In the genomic region with DNA sequence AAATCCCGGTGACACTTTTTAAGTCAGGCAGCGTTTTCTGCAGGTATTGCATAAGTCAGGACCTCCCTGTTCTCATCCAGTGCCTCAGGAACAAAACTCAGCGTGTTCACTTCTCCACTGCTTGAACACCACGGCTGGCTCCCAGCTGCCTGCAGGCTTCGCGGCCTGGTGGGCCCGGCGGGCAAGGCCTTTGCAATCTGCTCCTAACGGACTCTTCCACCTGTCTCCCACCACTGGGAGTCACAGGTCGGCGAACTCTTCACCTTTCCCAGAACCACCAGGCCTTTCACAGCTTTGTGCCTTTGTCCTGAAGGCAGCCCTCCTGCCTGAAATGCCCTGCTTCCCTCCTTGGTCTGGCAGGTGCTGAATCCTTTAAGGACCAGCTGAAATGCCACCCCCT, we compare ENCODE assay signal across 26 cellular contexts. TPM values are rescaled to one million over a fixed set of nuclear protein-coding genes. Genes with fewer than 3 reads are reported as not detected.
"Had no signal": no experiment of that assay in that cellular context is flagged by ENCODE, and none has a peak within 500 bp of the region (broad histone marks: within the 10 kb centered on the region; RNA-seq: fewer than 3 reads in every experiment).

No MANE protein-coding gene starts in this region.

- H3K9me3 Mint-ChIP-seq: activated CD4-positive, alpha-beta memory T cell treated with anti-CD3 and anti-CD28 coated beads, Interleukin-2, amount 10 ng/mL, durations not matched to agents 7 days and 5 days; activated naive CD4-positive, alpha-beta T cell treated with anti-CD3 and anti-CD28 coated beads for 36 hours; activated naive CD8-positive, alpha-beta T cell treated with anti-CD3 and anti-CD28 coated beads, Interleukin-2, amount 10 ng/mL, durations not matched to agents 7 days and 5 days; activated T-cell treated with anti-CD3 and anti-CD28 coated beads, Interleukin-2, amount 50 U/mL, for 72 hours; nephron had no signal

- H3K4me1 ChIP-seq: upper lobe of left lung had no signal

- H3K4me1 Mint-ChIP-seq: activated CD4-positive, alpha-beta memory T cell treated with anti-CD3 and anti-CD28 coated beads, Interleukin-2, amount 10 ng/mL, durations not matched to agents 7 days and 5 days; activated naive CD8-positive, alpha-beta T cell treated with anti-CD3 and anti-CD28 coated beads, Interleukin-2, amount 10 ng/mL, durations not matched to agents 7 days and 5 days had no signal

- H3K4me3 Mint-ChIP-seq: activated CD4-positive, alpha-beta memory T cell treated with anti-CD3 and anti-CD28 coated beads, Interleukin-2, amount 10 ng/mL, durations not matched to agents 7 days and 5 days; activated naive CD4-positive, alpha-beta T cell treated with anti-CD3 and anti-CD28 coated beads for 36 hours; activated naive CD8-positive, alpha-beta T cell treated with anti-CD3 and anti-CD28 coated beads, Interleukin-2, amount 10 ng/mL, durations not matched to agents 7 days and 5 days; activated T-cell treated with anti-CD3 and anti-CD28 coated beads, Interleukin-2, amount 50 U/mL, for 72 hours; nephron had no signal

- H3K36me3 Mint-ChIP-seq: activated naive CD8-positive, alpha-beta T cell treated with anti-CD3 and anti-CD28 coated beads, Interleukin-2, amount 10 ng/mL, durations not matched to agents 7 days and 5 days had no signal

- H3K27me3 ChIP-seq: upper lobe of left lung had no signal

- H3K27ac ChIP-seq: cardiac muscle cell, thoracic aorta, upper lobe of left lung had no signal

- H3K4me3 ChIP-seq: cardiac muscle cell, thoracic aorta, upper lobe of left lung had no signal

- H3K27ac Mint-ChIP-seq: activated CD4-positive, alpha-beta memory T cell treated with anti-CD3 and anti-CD28 coated beads, Interleukin-2, amount 10 ng/mL, durations not matched to agents 7 days and 5 days; activated naive CD4-positive, alpha-beta T cell treated with anti-CD3 and anti-CD28 coated beads for 36 hours; activated naive CD8-positive, alpha-beta T cell treated with anti-CD3 and anti-CD28 coated beads, Interleukin-2, amount 10 ng/mL, durations not matched to agents 7 days and 5 days; activated T-cell treated with anti-CD3 and anti-CD28 coated beads, Interleukin-2, amount 50 U/mL, for 72 hours; nephron had no signal

- ATAC-seq: activated T-cell treated with anti-CD3 and anti-CD28 coated beads, Interleukin-2, amount 50 U/mL, for 72 hours; esophagus mucosa; sciatic nerve had no signal

- H3K9me3 ChIP-seq: thoracic aorta, upper lobe of left lung had no signal

- DNase-seq: activated CD4-positive, alpha-beta memory T cell treated with anti-CD3 and anti-CD28 coated beads, Interleukin-2, amount 10 ng/mL, durations not matched to agents 7 days and 5 days; activated CD4-positive, alpha-beta T cell treated with anti-CD3 and anti-CD28 coated beads for 48 hours; activated effector memory CD4-positive, alpha-beta T cell treated with Interleukin-2 at 50 U/mL for 16 hours; activated naive CD4-positive, alpha-beta T cell treated with anti-CD3 and anti-CD28 coated beads for 36 hours; activated naive CD8-positive, alpha-beta T cell treated with anti-CD3 and anti-CD28 coated beads, Interleukin-2, amount 10 ng/mL, durations not matched to agents 7 days and 5 days; activated T-cell treated with anti-CD3 and anti-CD28 coated beads, Interleukin-2, amount 50 U/mL, for 72 hours; effector CD8-positive, alpha-beta T cell; foreskin melanocyte; hippocampal formation; kidney glomerular epithelial cell; small intestine; stimulated activated CD4-positive, alpha-beta T cell treated with anti-CD3 and anti-CD28 coated beads, Interleukin-4, amount 100 ng/mL, for 1 hour; stimulated activated naive CD4-positive, alpha-beta T cell had no signal

- H3K36me3 ChIP-seq: cardiac muscle cell, thoracic aorta, upper lobe of left lung had no signal

- FAIRE-seq: endothelial cell of umbilical vein, small intestine had no signal

RNA-seq across cellular contexts. Expression of gene RFX4, which starts 18.7 kb away (rescaled TPM):
- total RNA-seq: activated CD4-positive, alpha-beta memory T cell treated with anti-CD3 and anti-CD28 coated beads, Interleukin-2, amount 10 ng/mL, durations not matched to agents 7 days and 5 days; activated naive CD4-positive, alpha-beta T cell treated with anti-CD3 and anti-CD28 coated beads for 36 hours; activated naive CD8-positive, alpha-beta T cell treated with anti-CD3 and anti-CD28 coated beads, Interleukin-2, amount 10 ng/mL, durations not matched to agents 7 days and 5 days; activated T-cell treated with anti-CD3 and anti-CD28 coated beads, Interleukin-2, amount 50 U/mL, for 72 hours; cardiac muscle cell; chondrocyte; endothelial cell of umbilical vein; esophagus mucosa; liver; mononuclear cell; myocyte; omental fat pad; sciatic nerve; T-helper 2 cell treated with Interferon-gamma antibody and Interleukin-4, amounts not matched to agents 100 ng/mL and 5 ng/mL, for 36 hours; thoracic aorta; upper lobe of left lung had no signal
- polyA plus RNA-seq: cardiac muscle cell, endothelial cell of umbilical vein, liver had no signal
